8 cellular contexts compared by ENCODE assay signal in genomic region chr11:76807206-76807875, GRCh38. TPM values are rescaled to one million over a fixed set of nuclear protein-coding genes. Genes with fewer than 3 reads are reported as not detected.
DNase-seq lines count a peak whose midpoint lies in the region; ATAC-seq, FAIRE-seq and TF ChIP-seq lines count a peak whose summit lies in the region.

No MANE protein-coding gene starts in this region.

- no peak overlapping the region for H3K23ac ChIP-seq in H1 (ENCODE audit: insufficient read length)

- ATAC-seq in HG02798 (IDR thresholded peaks at IDR 0.05; ENCODE audit: poor library complexity, unreplicated experiment) (peak; percentile 74), HG03460 (IDR thresholded peaks at IDR 0.05; ENCODE audit: unreplicated experiment) (no peak)
- peak; percentile 31 for ATAC-seq in activated CD8-positive, alpha-beta T cell treated with anti-CD3 and anti-CD28 coated beads for 36 hours

- peak; percentile 42 for FAIRE-seq in H1 (lab: Jason Lieb, UNC)

- H3K4me2 ChIP-seq in H1 (ENCODE audit: insufficient read depth in 1 of 2, low read depth in 2 of 2, low read length in 2 of 2), result no peak overlapping the region

- H2AFZ ChIP-seq in H1 (ENCODE audit: low read length), result no peak overlapping the region

- H4K20me1 ChIP-seq in H1 (replicated peaks in 1 of 2; ENCODE audit: control insufficient read depth in 1 of 2, insufficient read depth in 2 of 2, low read length in 2 of 2), result no peaks in the 10 kb centered on the region

- H3K27ac Mint-ChIP-seq in activated CD8-positive, alpha-beta T cell treated with anti-CD3 and anti-CD28 coated beads for 36 hours, result no peak overlapping the region

- no peaks in the 10 kb centered on the region for H3K9me3 ChIP-seq in H1 (ENCODE audit: insufficient read depth in 2 of 2, low read depth in 1 of 2, low read length in 1 of 2)

- H3K27me3 Mint-ChIP-seq in activated CD8-positive, alpha-beta T cell treated with anti-CD3 and anti-CD28 coated beads for 36 hours, result peaks cover 3% of the 10 kb centered on the region

- H2BK20ac ChIP-seq in H1 (ENCODE audit: low read length), result no peak overlapping the region; the same call in 1 of the 2 replicates

- no peak overlapping the region for H2BK15ac ChIP-seq in H1 (ENCODE audit: low read length)

- H3K9me3 Mint-ChIP-seq in activated CD8-positive, alpha-beta T cell treated with anti-CD3 and anti-CD28 coated beads for 36 hours, result no peaks in the 10 kb centered on the region

- no peak overlapping the region for H2BK5ac ChIP-seq in H1 (ENCODE audit: low read depth, low read length)

- no peak overlapping the region for H3K9ac ChIP-seq in H1 (replicated peaks in 1 of 4; ENCODE audit: extremely low read depth in 1 of 4, low read depth in 3 of 4, low read length in 3 of 4)

- TF ChIP-seq EP300 in H1 (IDR thresholded peaks at IDR 0.05; ENCODE audit: borderline replicate concordance in 1 of 2, low read depth in 2 of 2, low read length in 2 of 2), result no peak

- TF ChIP-seq RAD21 in H1 (IDR thresholded peaks at IDR 0.05 in 1 of 2, conservative IDR thresholded peaks at IDR 0.05 in 1 of 2; ENCODE audit: low read depth in 2 of 2, low read length in 2 of 2), result peak; percentile 67 to 70

- no peak overlapping the region for H4K5ac ChIP-seq in H1 (ENCODE audit: insufficient read length, low read depth, low read length)

- H3K79me1 ChIP-seq in H1 (ENCODE audit: low read depth, low read length), result no peaks in the 10 kb centered on the region

- H3K79me2 ChIP-seq in H1 (ENCODE audit: control insufficient read depth in 1 of 2, insufficient read depth in 2 of 2, low read length in 2 of 2), result no peaks in the 10 kb centered on the region

- no peaks in the 10 kb centered on the region for H3K23me2 ChIP-seq in H1 (ENCODE audit: low read depth, low read length)

- no peak overlapping the region for H2BK12ac ChIP-seq in H1 (ENCODE audit: low read depth, low read length)

- no peak overlapping the region for H4K8ac ChIP-seq in H1 (ENCODE audit: extremely low read depth, insufficient read depth, low read length)

- WGBS in H1 (ENCODE audit: extremely low coverage in 1 of 2, insufficient coverage in 1 of 2, insufficient read length in 1 of 2, insufficient replicate concordance in 2 of 2, low coverage in 1 of 2, low lambda C conversion rate in 2 of 2, missing lambda C conversion rate in 1 of 2), 2 experiments, result 31% methylated on average over 19 of the region's 19 CpGs; no CpG with 5 or more reads in 1 of the 2 experiments

- peaks cover 0 to 4% (median 2%) of the 10 kb centered on the region in 4 experiments; a peak in 2 of 7 replicates for H3K4me1 ChIP-seq in H1 (replicated peaks in 1 of 4; ENCODE audit: control insufficient read depth in 3 of 4, insufficient read depth in 4 of 4, low read length in 3 of 4)

- DNase-seq in COLO668 (lab: John Stamatoyannopoulos, UW; ENCODE audit: unreplicated experiment) (peak; percentile 61), NOMO-1 treated with DMSO at 0.1 percent for 48 hours (lab: John Stamatoyannopoulos, UW; ENCODE audit: unreplicated experiment) (peak; percentile 68), H1 (ENCODE audit: low read depth in 1 of 2, low spot score in 2 of 2) (peak in 1 of 2 experiments; percentile 98), mesenteric fat pad (ENCODE audit: low spot score) (peak; percentile 94)
- DNase-seq in activated CD8-positive, alpha-beta T cell treated with anti-CD3 and anti-CD28 coated beads for 36 hours, result peak; percentile 91
- peak; percentile 33 to 46 for DNase-seq in stimulated activated CD8-positive, alpha-beta memory T cell treated with anti-CD3 and anti-CD28 coated beads, Interleukin-4, amount 100 ng/mL, for 1 hour (ENCODE audit: low read depth in 2 of 2, low spot score in 1 of 2)

- H3K36me3 ChIP-seq in H1 (ENCODE audit: control insufficient read depth in 2 of 4, insufficient read depth in 4 of 4, low read length in 3 of 4), result no peaks in the 10 kb centered on the region

- no peak overlapping the region; the same call in 1 of the 2 replicates for H3K18ac ChIP-seq in H1 (ENCODE audit: extremely low read depth, low read length)

- peaks cover 32% of the 10 kb centered on the region for H3K4me1 Mint-ChIP-seq in activated CD8-positive, alpha-beta T cell treated with anti-CD3 and anti-CD28 coated beads for 36 hours (ENCODE audit: low read depth)

- no peak for TF ChIP-seq POLR2A in H1 (IDR thresholded peaks at IDR 0.05; ENCODE audit: control extremely low read depth in 1 of 2, low read depth in 2 of 2, low read length in 2 of 2)

- H3K4ac ChIP-seq in H1 (replicated peaks; ENCODE audit: insufficient read length, low read depth, low read length), result no peak overlapping the region

- H3K14ac ChIP-seq in H1 (ENCODE audit: insufficient read length), result no peak overlapping the region

- CTCF ChIA-PET in activated CD8-positive, alpha-beta T cell treated with anti-CD3 and anti-CD28 coated beads for 36 hours (lab: Charles Lee), result interaction anchor here (0.9 to 3.7 kb wide), 8 partner anchors 8 to 284 kb away, joined by 3 to 106 read pairs (median 5); no protein-coding TSS in a partner anchor
- CTCF ChIA-PET in H1 (lab: Charles Lee; ENCODE audit: partially characterized antibody), result interaction anchor here (0.7 to 5.2 kb wide), 23 partner anchors 10 to 237 kb away, joined by 3 to 47 read pairs (median 4); no protein-coding TSS in a partner anchor

- H3K4me3 ChIP-seq in H1 (ENCODE audit: extremely low read depth in 1 of 4, insufficient read depth in 2 of 4, low read depth in 3 of 4, low read length in 4 of 4), result no peak overlapping the region

- POLR2A ChIA-PET in activated CD8-positive, alpha-beta T cell treated with anti-CD3 and anti-CD28 coated beads for 36 hours (lab: Charles Lee), result no interaction called here
- POLR2A ChIA-PET in H1 (lab: Charles Lee; ENCODE audit: partially characterized antibody), result no interaction called here

- H3K27ac ChIP-seq in H1 (ENCODE audit: low read depth, low read length), result no peak overlapping the region

- H2BK120ac ChIP-seq in H1 (replicated peaks; ENCODE audit: low read depth, low read length), result no peak overlapping the region

- peak; percentile 76 for TF ChIP-seq CTCF in activated CD8-positive, alpha-beta T cell treated with anti-CD3 and anti-CD28 coated beads for 36 hours (IDR thresholded peaks at IDR 0.05)
- peak; percentile 80 to 94 (median 87) for TF ChIP-seq CTCF in H1 (IDR thresholded peaks at IDR 0.05; ENCODE audit: control extremely low read depth in 1 of 3, insufficient read depth in 1 of 3, low read depth in 1 of 3, low read length in 3 of 3)

- 0 out of 2 replicates have a peak overlapping the region, but pooled peaks have one; percentile 14 for H2AK5ac ChIP-seq in H1 (ENCODE audit: low read depth, low read length)

- no peak overlapping the region for H3K56ac ChIP-seq in H1 (replicated peaks; ENCODE audit: insufficient read length, low read depth, low read length)

- H3K27me3 ChIP-seq in H1 (replicated peaks in 1 of 4; ENCODE audit: control insufficient read depth in 3 of 4, extremely low read depth in 1 of 4, insufficient read depth in 3 of 4, low read length in 3 of 4), result no peaks in the 10 kb centered on the region; a peak in 1 of 7 replicates

- H3K36me3 Mint-ChIP-seq in activated CD8-positive, alpha-beta T cell treated with anti-CD3 and anti-CD28 coated beads for 36 hours (ENCODE audit: low read depth), result no peaks in the 10 kb centered on the region

- intact Hi-C loops in activated CD8-positive, alpha-beta T cell treated with anti-CD3 and anti-CD28 coated beads for 36 hours (cut with micrococcal nuclease), result loop anchor here (10.0 kb wide), 1 partner anchor 287 kb away; no protein-coding TSS in a partner anchor

- H3K4me3 Mint-ChIP-seq in activated CD8-positive, alpha-beta T cell treated with anti-CD3 and anti-CD28 coated beads for 36 hours, result no peak overlapping the region

- no peak overlapping the region for H4K91ac ChIP-seq in H1 (replicated peaks; ENCODE audit: insufficient read length, low read length)

TF ChIP-seq in H1, 55 proteins besides CTCF, POLR2A, EP300 and RAD21 (continues in another document):
- TF ChIP-seq CREB1 (IDR thresholded peaks at IDR 0.05), result peak; percentile 57
- peak; percentile 19; the same call in 1 of the 2 replicates for TF ChIP-seq E2F6 (IDR thresholded peaks at IDR 0.05)
- no peak for TF ChIP-seq YY1 (IDR thresholded peaks at IDR 0.05; ENCODE audit: low read depth, low read length)
- TF ChIP-seq RXRA (IDR thresholded peaks at IDR 0.05; ENCODE audit: insufficient read depth, low read depth, low read length), result no peak

RNA-seq across cellular contexts. Expression of gene TSKU, which starts 24.2 kb away (rescaled TPM):
- total RNA-seq in activated CD8-positive, alpha-beta T cell treated with anti-CD3 and anti-CD28 coated beads for 36 hours, result 1 to 10 TPM; 6.5 to 8.4 TPM
- 22.8 TPM in 2 replicates for total RNA-seq in H1 (2021; fragmentation: NEBNext Ultra II Directional; extraction: Animal tissue kit (Norgen Biotek cat#: 25700))
- 28.4 and 40.7 TPM in 2 replicates for polyA plus RNA-seq in H1 (2011; rRNA removed)
- 18.1 TPM for polyA plus RNA-seq in H1 (2011; cell fraction: cytosol; rRNA removed)
- 34.2 TPM for polyA plus RNA-seq in H1 (2011; cell fraction: nucleus; rRNA removed)
- 15.8 to 27.1 TPM (median 20.7 TPM) in 4 replicates for polyA plus RNA-seq in H1 (2012, experiment 1 of 2)
- 22.0 TPM for polyA plus RNA-seq in H1 (2012, experiment 2 of 2)
- 21.4 TPM for polyA plus RNA-seq in H1 (2013, experiment 1 of 2)
- 23.8 TPM for polyA plus RNA-seq in H1 (2013, experiment 2 of 2)
- polyA minus RNA-seq in H1 (2011; rRNA and poly(A)+ RNA removed), result 21.7 and 33.3 TPM in 2 replicates
- polyA minus RNA-seq in H1 (2011; cell fraction: cytosol; rRNA and poly(A)+ RNA removed), result 17.2 TPM
- polyA minus RNA-seq in H1 (2011; cell fraction: nucleus; rRNA and poly(A)+ RNA removed), result 27.5 TPM
- 185 TPM for total RNA-seq in mesenteric fat pad

RNA-seq across cellular contexts. Expression of gene ACER3, which starts 53.4 kb away (rescaled TPM):
- total RNA-seq in activated CD8-positive, alpha-beta T cell treated with anti-CD3 and anti-CD28 coated beads for 36 hours, result 10 to 100 TPM; 10.0 to 10.2 TPM
- total RNA-seq in H1 (2021; fragmentation: NEBNext Ultra II Directional; extraction: Animal tissue kit (Norgen Biotek cat#: 25700)), result 16.2 and 17.1 TPM in 2 replicates
- 3.5 and 5.7 TPM in 2 replicates for polyA plus RNA-seq in H1 (2011; rRNA removed)
- 6.6 TPM for polyA plus RNA-seq in H1 (2011; cell fraction: cytosol; rRNA removed)
- polyA plus RNA-seq in H1 (2011; cell fraction: nucleus; rRNA removed), result 5.5 TPM
- polyA plus RNA-seq in H1 (2012, experiment 1 of 2), result 6.8 to 10.6 TPM (median 7.7 TPM) in 4 replicates
- polyA plus RNA-seq in H1 (2012, experiment 2 of 2), result 1.5 TPM
- 8.1 TPM for polyA plus RNA-seq in H1 (2013, experiment 1 of 2)
- 9.6 TPM for polyA plus RNA-seq in H1 (2013, experiment 2 of 2)
- polyA minus RNA-seq in H1 (2011; rRNA and poly(A)+ RNA removed), result 16.1 and 22.3 TPM in 2 replicates
- polyA minus RNA-seq in H1 (2011; cell fraction: cytosol; rRNA and poly(A)+ RNA removed), result 10.6 TPM
- 19.4 TPM for polyA minus RNA-seq in H1 (2011; cell fraction: nucleus; rRNA and poly(A)+ RNA removed)
- total RNA-seq in mesenteric fat pad, result 46.5 TPM
